Comparison of ENCODE assay signal across 15 cellular contexts in genomic region chr3:10299175-10299574, GRCh38. TPM values are rescaled to one million over a fixed set of nuclear protein-coding genes. Genes with fewer than 3 reads are reported as not detected.
DNase-seq lines count a peak whose midpoint lies in the region; ATAC-seq and TF ChIP-seq lines count a peak whose summit lies in the region.
"Had no signal": no experiment of that assay in that cellular context is flagged by ENCODE, and none has a peak within 500 bp of the region (broad histone marks: within the 10 kb centered on the region; RNA-seq: fewer than 3 reads in every experiment).

No MANE protein-coding gene starts in this region.

- H3K4me2 ChIP-seq in OCI-LY7 (ENCODE audit: low read length): no peak overlapping the region

- DNase-seq in activated T-cell treated with anti-CD3 and anti-CD28 coated beads, Interleukin-2, amount 50 U/mL, for 72 hours: no peak
- DNase-seq in activated T-cell treated with anti-CD3 and anti-CD28 coated beads for 4 hours (no peak), OCI-LY7 (ENCODE audit: low spot score) (peak; percentile 15), retinal pigment epithelial cell (ENCODE audit: low read depth) (no peak), MG63 (no peak)
- DNase-seq in effector memory CD4-positive, alpha-beta T cell: no peak
- DNase-seq in central memory CD4-positive, alpha-beta T cell: no peak
- DNase-seq: NCI-H146 had no signal

- H3K4me1 ChIP-seq in OCI-LY7 (ENCODE audit: insufficient read depth, low read length, poor library complexity, severe bottlenecking): no peaks in the 10 kb centered on the region
- H3K4me1 ChIP-seq in effector memory CD4-positive, alpha-beta T cell (ENCODE audit: control insufficient read depth, insufficient read depth, low read length, poor library complexity, severe bottlenecking): peaks cover 4% of the 10 kb centered on the region
- H3K4me1 ChIP-seq: parathyroid adenoma had no signal

- peak overlapping the region; percentile 43 for H3K27ac Mint-ChIP-seq in activated T-cell treated with anti-CD3 and anti-CD28 coated beads, Interleukin-2, amount 50 U/mL, for 72 hours
- H3K27ac Mint-ChIP-seq: WTC11 had no signal

- ATAC-seq in activated T-cell treated with anti-CD3 and anti-CD28 coated beads, Interleukin-2, amount 50 U/mL, for 72 hours (replicated peaks in 1 of 2): no peak
- no peak for ATAC-seq in HG03025 (IDR thresholded peaks at IDR 0.05; ENCODE audit: low FRiP score, unreplicated experiment)
- ATAC-seq: Panc1, WTC11 had no signal

- H3K27ac ChIP-seq in OCI-LY7 (ENCODE audit: low read depth, low read length, poor library complexity, severe bottlenecking): no peak overlapping the region
- peak overlapping the region; percentile 14 for H3K27ac ChIP-seq in effector memory CD4-positive, alpha-beta T cell (ENCODE audit: insufficient read depth, low read length, poor library complexity, severe bottlenecking)
- H3K27ac ChIP-seq: C4-2B, HL-60, parathyroid adenoma, thyroid gland had no signal

- H3K36me3 ChIP-seq in OCI-LY7 (ENCODE audit: insufficient read depth, low read length) (peaks cover 68% of the 10 kb centered on the region), MG63 (peaks cover 25% of the 10 kb centered on the region)
- peaks cover 53% of the 10 kb centered on the region for H3K36me3 ChIP-seq in effector memory CD4-positive, alpha-beta T cell (ENCODE audit: control insufficient read depth, insufficient read depth, low read length)

- H3K9me3 Mint-ChIP-seq in activated T-cell treated with anti-CD3 and anti-CD28 coated beads, Interleukin-2, amount 50 U/mL, for 72 hours: no peaks in the 10 kb centered on the region
- H3K9me3 Mint-ChIP-seq: WTC11 had no signal

- H2AFZ ChIP-seq in OCI-LY7 (ENCODE audit: low read length): no peak overlapping the region
- H2AFZ ChIP-seq: parathyroid adenoma had no signal

- no peaks in the 10 kb centered on the region for H3K9me2 ChIP-seq in OCI-LY7 (ENCODE audit: insufficient read depth, low read length)

- H3K4me3 ChIP-seq in OCI-LY7 (ENCODE audit: low read depth, low read length, poor library complexity, severe bottlenecking): no peak overlapping the region
- H3K4me3 ChIP-seq in effector memory CD4-positive, alpha-beta T cell (ENCODE audit: insufficient read depth, low read depth, low read length, poor library complexity, severe bottlenecking): no peak overlapping the region
- no peak overlapping the region for H3K4me3 ChIP-seq in retinal pigment epithelial cell (ENCODE audit: low read length)
- no peak overlapping the region for H3K4me3 ChIP-seq in MG63
- H3K4me3 ChIP-seq: thyroid gland had no signal

- H3K4me3 Mint-ChIP-seq in activated T-cell treated with anti-CD3 and anti-CD28 coated beads, Interleukin-2, amount 50 U/mL, for 72 hours: no peak overlapping the region
- H3K4me3 Mint-ChIP-seq: WTC11 had no signal

- H3K9me3 ChIP-seq in OCI-LY7 (ENCODE audit: low read length): no peaks in the 10 kb centered on the region
- H3K9me3 ChIP-seq in effector memory CD4-positive, alpha-beta T cell (ENCODE audit: control insufficient read depth, low read length): no peaks in the 10 kb centered on the region
- H3K9me3 ChIP-seq in MG63: no peaks in the 10 kb centered on the region
- H3K9me3 ChIP-seq: thyroid gland had no signal

- intact Hi-C loops in OCI-LY7 (cut with micrococcal nuclease; ENCODE audit: unreplicated experiment): no loop called here

- CTCF ChIA-PET in OCI-LY7 (lab: Charles Lee; ENCODE audit: unreplicated experiment): no interaction called here

- BruUV-seq in OCI-LY7 (replicated peaks; lab: Mats Ljungman, UMichigan): no TSS peak

- no peaks in the 10 kb centered on the region for H3K79me2 ChIP-seq in OCI-LY7 (ENCODE audit: insufficient read depth, low read depth, low read length)
- H3K79me2 ChIP-seq: parathyroid adenoma had no signal

- TF ChIP-seq CTCF in OCI-LY7 (conservative IDR thresholded peaks at IDR 0.05; ENCODE audit: low read length): peak; percentile 58
- peak; percentile 7 for TF ChIP-seq CTCF in retinal pigment epithelial cell (conservative IDR thresholded peaks at IDR 0.05; ENCODE audit: low read depth, low read length)

- POLR2A ChIA-PET in OCI-LY7 (lab: Charles Lee): interaction anchor here (0.5 kb wide), 1 partner anchor 151 kb away, joined by 3 read pairs; no protein-coding TSS in a partner anchor

- peaks cover 17% of the 10 kb centered on the region for H3K4me1 Mint-ChIP-seq in activated T-cell treated with anti-CD3 and anti-CD28 coated beads, Interleukin-2, amount 50 U/mL, for 72 hours (ENCODE audit: low read depth)
- H3K4me1 Mint-ChIP-seq: WTC11 had no signal

- H3K36me3 Mint-ChIP-seq in activated T-cell treated with anti-CD3 and anti-CD28 coated beads, Interleukin-2, amount 50 U/mL, for 72 hours (ENCODE audit: insufficient read depth in 2 of 2): peaks cover 6 to 25% of the 10 kb centered on the region in 2 donors

- no peaks in the 10 kb centered on the region for H3K27me3 Mint-ChIP-seq in activated T-cell treated with anti-CD3 and anti-CD28 coated beads, Interleukin-2, amount 50 U/mL, for 72 hours (ENCODE audit: low read depth)

- no peaks in the 10 kb centered on the region for H3K27me3 ChIP-seq in effector memory CD4-positive, alpha-beta T cell (replicated peaks; ENCODE audit: control insufficient read depth, insufficient read depth, low read length, poor library complexity, severe bottlenecking)
- no peaks in the 10 kb centered on the region for H3K27me3 ChIP-seq in MG63
- H3K27me3 ChIP-seq: thyroid gland had no signal

- no peaks in the 10 kb centered on the region; the same call in 1 of the 2 replicates for H4K20me1 ChIP-seq in OCI-LY7 (ENCODE audit: insufficient read depth, low read length)

RNA-seq across cellular contexts. Expression of gene GHRL, which starts 6.4 kb away (rescaled TPM):
- total RNA-seq in activated T-cell treated with anti-CD3 and anti-CD28 coated beads, Interleukin-2, amount 50 U/mL, for 72 hours: 1 to 10 TPM in 1 of 2 donors, under 1 TPM in 1; 0.43 to 1.3 TPM
- 0.32 TPM in 1 of 2 replicates, not detected in the other for total RNA-seq in OCI-LY7 (2014; rRNA removed; shearing (Covaris generic))
- total RNA-seq in OCI-LY7 (2022): 0.42 and 0.77 TPM in 2 replicates
- total RNA-seq in MG63 (2014; rRNA removed; shearing (Covaris generic); ENCODE audit: low replicate concordance): not detected in 2 replicates

RNA-seq across cellular contexts. Expression of gene SEC13, which starts 21.7 kb away (rescaled TPM):
- 10 to 100 TPM; 84.0 to 88.5 TPM for total RNA-seq in activated T-cell treated with anti-CD3 and anti-CD28 coated beads, Interleukin-2, amount 50 U/mL, for 72 hours
- 131 and 132 TPM in 2 replicates for total RNA-seq in OCI-LY7 (2014; rRNA removed; shearing (Covaris generic))
- total RNA-seq in OCI-LY7 (2022): 104 and 111 TPM in 2 replicates
- total RNA-seq in MG63 (2014; rRNA removed; shearing (Covaris generic); ENCODE audit: low replicate concordance): 97.2 and 147 TPM in 2 replicates

RNA-seq across cellular contexts. Expression of gene TATDN2, which starts 50.9 kb away (rescaled TPM):
- 10 to 100 TPM; 40.8 to 49.8 TPM for total RNA-seq in activated T-cell treated with anti-CD3 and anti-CD28 coated beads, Interleukin-2, amount 50 U/mL, for 72 hours
- 22.0 and 22.9 TPM in 2 replicates for total RNA-seq in OCI-LY7 (2014; rRNA removed; shearing (Covaris generic))
- total RNA-seq in OCI-LY7 (2022): 57.5 and 63.4 TPM in 2 replicates
- total RNA-seq in MG63 (2014; rRNA removed; shearing (Covaris generic); ENCODE audit: low replicate concordance): 7.6 and 15.8 TPM in 2 replicates
